ENCODE assay signal across 30 cellular contexts in the genomic region with DNA sequence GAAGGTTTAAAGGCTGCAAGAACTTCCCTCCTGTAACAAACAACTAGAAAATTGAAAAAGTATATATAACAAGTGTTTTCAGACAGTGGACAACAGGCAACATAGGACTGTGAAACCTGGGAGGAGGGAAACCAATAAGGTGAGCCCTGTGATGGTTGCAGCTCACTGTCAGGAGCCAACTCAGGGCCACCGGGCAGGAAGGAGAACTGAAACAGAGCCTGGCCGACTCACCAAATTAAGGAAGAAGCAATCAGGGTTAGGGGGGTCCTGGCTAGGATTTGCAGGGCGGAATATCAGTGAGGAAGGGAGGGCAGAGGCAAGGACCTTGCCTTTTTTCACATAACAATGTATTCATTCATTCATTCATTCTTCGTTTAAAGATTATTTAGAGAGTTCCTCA. TPM values are rescaled to one million over a fixed set of nuclear protein-coding genes. Genes with fewer than 3 reads are reported as not detected.
"Had no signal": no experiment of that assay in that cellular context is flagged by ENCODE, and none has a peak within 500 bp of the region (broad histone marks: within the 10 kb centered on the region; RNA-seq: fewer than 3 reads in every experiment).

No MANE protein-coding gene starts in this region.

- H2AFZ ChIP-seq: hepatocyte had no signal

- H3K79me2 ChIP-seq: hepatocyte had no signal

- H3K4me1 ChIP-seq: ascending aorta, colonic mucosa, gastrocnemius medialis, prostate gland, uterus had no signal

- ATAC-seq: activated CD4-positive, CD25-positive, alpha-beta regulatory T cell treated with anti-CD3 and anti-CD28 coated beads, Interleukin-2, amount 50 U/mL, for 24 hours; effector memory CD8-positive, alpha-beta T cell; gastrocnemius medialis; left ventricle myocardium superior; sciatic nerve; stimulated activated effector memory CD8-positive, alpha-beta T cell treated with anti-CD3 and anti-CD28 coated beads, Interleukin-12 subunit alpha, Interleukin-12 subunit beta, amount 100 ng/mL, for 72 hours; stimulated activated naive CD8-positive, alpha-beta T cell treated with anti-CD3 and anti-CD28 coated beads, Interleukin-15, amount 100 ng/mL, for 72 hours had no signal

- H3K27me3 ChIP-seq: ascending aorta, colonic mucosa, gastrocnemius medialis, ovary, uterus had no signal

- H3K4me2 ChIP-seq: hepatocyte had no signal

- DNase-seq: activated CD4-positive, alpha-beta T cell treated with anti-CD3 and anti-CD28 coated beads for 48 hours; activated CD4-positive, alpha-beta T cell treated with anti-CD3 and anti-CD28 coated beads, Interleukin-2, amount 50 U/mL, for 48 hours; activated CD8-positive, alpha-beta memory T cell treated with anti-CD3 and anti-CD28 coated beads for 24 hours; activated effector memory CD4-positive, alpha-beta T cell treated with anti-CD3 and anti-CD28 coated beads, Interleukin-2, amount 50 U/mL, for 16 hours; activated naive CD4-positive, alpha-beta T cell treated with anti-CD3 and anti-CD28 coated beads, Interleukin-2, amount 10 ng/mL, durations not matched to agents 7 days and 5 days; activated naive CD8-positive, alpha-beta T cell treated with anti-CD3 and anti-CD28 coated beads, Interleukin-2, amount 10 ng/mL, durations not matched to agents 7 days and 5 days; cerebellar nuclear complex; colonic mucosa; effector memory CD8-positive, alpha-beta T cell; erythroblast; gastrocnemius medialis; islet precursor cell; left ventricle myocardium superior; ovary; retina; stimulated activated CD4-positive, alpha-beta T cell treated with anti-CD3 and anti-CD28 coated beads, Interleukin-4, amount 100 ng/mL, for 24 hours; stimulated activated naive CD8-positive, alpha-beta T cell treated with anti-CD3 and anti-CD28 coated beads, Interleukin-15, amount 100 ng/mL, for 72 hours; substantia nigra; uterus had no signal

- H3K36me3 ChIP-seq: ascending aorta, cardiac muscle cell, colonic mucosa, gastrocnemius medialis, ovary, prostate gland, uterus had no signal

- H3K27ac ChIP-seq: ascending aorta, cardiac muscle cell, colonic mucosa, gastrocnemius medialis, hepatocyte, ovary, prostate gland, skin epidermis, uterus, VCaP had no signal

- H3K4me3 ChIP-seq: ascending aorta, cardiac muscle cell, colonic mucosa, gastrocnemius medialis, hepatocyte, ovary, prostate gland, skin epidermis, uterus had no signal

- H3K9me3 ChIP-seq: ascending aorta, colonic mucosa, gastrocnemius medialis, ovary, prostate gland, uterus had no signal

RNA-seq across cellular contexts. Expression of gene CNRIP1, which starts 21.8 kb away (rescaled TPM):
- total RNA-seq: activated naive CD8-positive, alpha-beta T cell treated with anti-CD3 and anti-CD28 coated beads, Interleukin-2, amount 10 ng/mL, durations not matched to agents 7 days and 5 days; activated T-helper 1 cell treated with anti-CD3 and anti-CD28 coated beads, Interleukin-12 subunit alpha, Interleukin-12 subunit beta, Interleukin-2, Interleukin-4 antibody, amounts not matched to agents 30 ng/mL and 10 ng/mL and 1 ng/mL, durations not matched to agents 14 hours and 24 hours and 36 hours; T-helper 2 cell treated with Interferon-gamma antibody and Interleukin-4, amounts not matched to agents 100 ng/mL and 5 ng/mL, for 36 hours had no signal

RNA-seq across cellular contexts. Expression of gene PLEK, which starts 23.5 kb away (rescaled TPM):
- total RNA-seq: cardiac muscle cell had no signal
- polyA plus RNA-seq: cardiac muscle cell had no signal
